In genomic region chr12:38932320-38932719, GRCh38 we compare ENCODE assay signal across 26 cellular contexts.
"Had no signal": no experiment of that assay in that cellular context is flagged by ENCODE, and none has a peak within 500 bp of the region (broad histone marks: within the 10 kb centered on the region; RNA-seq: fewer than 3 reads in every experiment).

No MANE protein-coding gene starts in this region.

- H3K36me3 ChIP-seq: stomach, suprapubic skin, thoracic aorta, thyroid gland, tibial artery, tibial nerve, transverse colon, upper lobe of left lung, upper lobe of right lung, uterus, vagina had no signal

- H3K4me3 ChIP-seq: stomach, suprapubic skin, testis, thoracic aorta, thyroid gland, tibial artery, tibial nerve, transverse colon, upper lobe of left lung, upper lobe of right lung, uterus, vagina had no signal

- H3K4me1 ChIP-seq: stomach, suprapubic skin, testis, thyroid gland, tibial artery, tibial nerve, transverse colon, upper lobe of left lung, upper lobe of right lung, uterus, vagina had no signal

- H3K9me3 ChIP-seq: suprapubic skin, testis, thoracic aorta, thyroid gland, tibial artery, tibial nerve, transverse colon, upper lobe of left lung, upper lobe of right lung, uterus, vagina had no signal

- H3K27ac ChIP-seq: stomach, suprapubic skin, testis, thoracic aorta, thyroid gland, tibial artery, tibial nerve, transverse colon, upper lobe of left lung, upper lobe of right lung, uterus, vagina had no signal

- DNase-seq: stimulated activated CD4-positive, alpha-beta T cell treated with anti-CD3 and anti-CD28 coated beads, Interleukin-2, amount 100 ng/mL, for 48 hours; stimulated activated CD4-positive, alpha-beta T cell treated with anti-CD3 and anti-CD28 coated beads, Interleukin-4, amount 100 ng/mL, for 1 hour; stimulated activated CD4-positive, alpha-beta T cell treated with anti-CD3 and anti-CD28 coated beads, Interleukin-4, amount 100 ng/mL, for 24 hours; stimulated activated CD4-positive, alpha-beta T cell treated with anti-CD3 and anti-CD28 coated beads, Interleukin-4, amount 100 ng/mL, for 4 hours; stimulated activated CD8-positive, alpha-beta memory T cell treated with anti-CD3 and anti-CD28 coated beads, Interleukin-4, amount 100 ng/mL, for 48 hours; stimulated activated naive B cell treated with anti-CD40 and anti-IgM and Interleukin-4, amounts not matched to agents 10 μg/mL and 1 μg/mL and 100 μg/mL, for 72 hours; stimulated activated naive CD4-positive, alpha-beta T cell; stimulated activated naive CD4-positive, alpha-beta T cell treated with Interleukin-2 at 50 U/mL for 16 hours; stimulated activated naive CD8-positive, alpha-beta T cell treated with anti-CD3 and anti-CD28 coated beads, Interleukin-15, amount 100 ng/mL, for 72 hours; stimulated activated naive CD8-positive, alpha-beta T cell treated with anti-CD3 and anti-CD28 coated beads, Interleukin-15, Interleukin-2, amounts not matched to agents 100 U/mL and 50 U/mL, for 24 hours; stomach; substantia nigra; testis; thyroid gland; tibial artery; transverse colon; trophoblast cell; upper lobe of left lung; upper lobe of right lung; uterus had no signal

- H3K27me3 ChIP-seq: stomach, suprapubic skin, testis, thyroid gland, tibial artery, tibial nerve, transverse colon, upper lobe of left lung, upper lobe of right lung, uterus, vagina had no signal

- ATAC-seq: stimulated activated effector memory CD8-positive, alpha-beta T cell treated with anti-CD3 and anti-CD28 coated beads, Interleukin-12 subunit alpha, Interleukin-12 subunit beta, amount 100 ng/mL, for 72 hours; stimulated activated memory B cell treated with anti-CD40 and anti-IgM and Interleukin-4, amounts not matched to agents 10 μg/mL and 1 μg/mL and 100 μg/mL, for 72 hours; stimulated activated naive B cell treated with anti-CD40 and anti-IgM and Interleukin-4, amounts not matched to agents 10 μg/mL and 1 μg/mL and 100 μg/mL, for 72 hours; stimulated activated naive CD8-positive, alpha-beta T cell treated with anti-CD3 and anti-CD28 coated beads, Interleukin-15, amount 100 ng/mL, for 72 hours; stimulated activated naive CD8-positive, alpha-beta T cell treated with anti-CD3 and anti-CD28 coated beads, Interleukin-15, Interleukin-2, amounts not matched to agents 100 U/mL and 50 U/mL, for 24 hours; upper lobe of right lung had no signal
